8 cellular contexts compared by ENCODE assay signal in the genomic region with DNA sequence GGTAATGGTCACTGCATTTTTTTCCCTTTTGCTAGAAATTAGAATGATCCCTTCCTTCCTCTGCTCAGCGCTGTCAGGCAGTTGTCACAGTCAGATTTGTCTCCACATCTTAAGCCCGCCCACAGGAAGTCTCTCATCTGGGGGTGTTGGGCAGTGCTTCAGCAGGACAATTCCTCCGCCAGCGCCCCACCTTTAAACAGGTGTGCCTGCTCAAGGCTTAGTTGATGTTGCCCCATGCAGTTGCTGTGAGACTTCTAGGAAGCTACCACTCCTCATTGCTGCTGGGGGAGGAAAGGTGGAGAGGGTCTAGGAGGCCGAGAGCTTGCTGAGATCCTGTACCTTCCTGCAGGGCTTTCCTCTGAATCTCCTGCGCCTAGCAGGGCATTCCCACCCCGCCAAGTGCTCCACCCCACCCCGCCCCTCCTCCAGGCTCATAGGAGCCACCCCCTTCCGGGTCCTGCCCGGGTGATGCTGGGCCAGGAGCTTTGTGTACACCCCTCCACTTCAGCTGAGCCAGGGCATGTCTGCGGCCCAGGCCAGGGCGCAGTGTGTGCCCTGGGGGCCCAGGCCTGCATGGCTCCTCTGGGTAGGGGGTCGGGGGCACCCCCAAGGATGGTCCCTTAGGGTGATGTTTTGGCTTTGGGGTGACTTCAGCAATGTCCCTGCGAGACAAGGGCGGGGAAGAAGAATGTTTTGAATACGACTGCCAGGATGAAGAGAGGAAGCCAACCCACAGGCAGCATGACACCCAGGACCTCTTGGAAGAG.
A peak's percentile ranks its signal among the peaks of the same experiment; 100 is the strongest.
DNase-seq lines count a peak whose midpoint lies in the region; ATAC-seq, FAIRE-seq and TF ChIP-seq lines count a peak whose summit lies in the region.

No MANE protein-coding gene starts in this region.

- H3K9ac ChIP-seq in HUES48 (ENCODE audit: low read depth, low read length) = no peak overlapping the region

- peak; percentile 14 to 88 (median 30) for DNase-seq in CD4-positive, CD25-positive, alpha-beta regulatory T cell
- peak; percentile 31 for DNase-seq in activated CD4-positive, alpha-beta T cell treated with anti-CD3 and anti-CD28 coated beads for 48 hours
- DNase-seq in nephron progenitor cell = peak; percentile 77
- DNase-seq in D721Med (ENCODE audit: insufficient read length, low spot score) = no peak
- DNase-seq in H4 (ENCODE audit: low spot score) = no peak

- peaks cover 20 to 45% (median 33%) of the 10 kb centered on the region in 4 donors for H3K4me1 Mint-ChIP-seq in CD4-positive, CD25-positive, alpha-beta regulatory T cell
- H3K4me1 Mint-ChIP-seq in nephron progenitor cell = peaks cover 41% of the 10 kb centered on the region

- H3K9me3 ChIP-seq in CD4-positive, CD25-positive, alpha-beta regulatory T cell (ENCODE audit: control insufficient read depth in 2 of 2, low read length in 2 of 2) = no peaks in the 10 kb centered on the region
- no peaks in the 10 kb centered on the region for H3K9me3 ChIP-seq in HUES48 (ENCODE audit: control insufficient read depth, insufficient read depth, low read length)
- no peaks in the 10 kb centered on the region for H3K9me3 ChIP-seq in esophagus (ENCODE audit: control insufficient read depth in 2 of 2, insufficient read depth in 1 of 2, low read depth in 1 of 2, low read length in 1 of 2)

- H3K4me3 Mint-ChIP-seq in CD4-positive, CD25-positive, alpha-beta regulatory T cell = peak overlapping the region; percentile 39 to 79 (median 69)
- peak overlapping the region; percentile 84 for H3K4me3 Mint-ChIP-seq in nephron progenitor cell

- no peaks in the 10 kb centered on the region for H3K27me3 ChIP-seq in CD4-positive, CD25-positive, alpha-beta regulatory T cell (ENCODE audit: control insufficient read depth, insufficient read depth, low read length)
- H3K27me3 ChIP-seq in HUES48 (ENCODE audit: control insufficient read depth, insufficient read depth, low read length) (no peaks in the 10 kb centered on the region), esophagus (ENCODE audit: control insufficient read depth in 1 of 2, insufficient read depth in 2 of 2, low read length in 2 of 2) (no peaks in the 10 kb centered on the region)

- 17 to 22% methylated on average over 16 of the region's 16 CpGs for whole genome bisulfite sequencing in esophagus, 2 donors

- no peak for FAIRE-seq in D721Med (lab: Jason Lieb, UNC)

- no peaks in the 10 kb centered on the region for H3K36me3 Mint-ChIP-seq in CD4-positive, CD25-positive, alpha-beta regulatory T cell
- H3K36me3 Mint-ChIP-seq in nephron progenitor cell (ENCODE audit: low read depth) = no peaks in the 10 kb centered on the region

- ATAC-seq in CD4-positive, CD25-positive, alpha-beta regulatory T cell (ENCODE audit: low read depth in 2 of 2) = peak; percentile 75 to 83
- ATAC-seq in GM19324 (IDR thresholded peaks at IDR 0.05; ENCODE audit: low FRiP score, unreplicated experiment) = peak; percentile 73

- H3K4me1 ChIP-seq in CD4-positive, CD25-positive, alpha-beta regulatory T cell (ENCODE audit: control insufficient read depth, insufficient read depth, low read length, poor library complexity, severe bottlenecking) = peaks cover 13% of the 10 kb centered on the region
- H3K4me1 ChIP-seq in HUES48 (ENCODE audit: control insufficient read depth, insufficient read depth, low read length) = peaks cover 26% of the 10 kb centered on the region
- H3K4me1 ChIP-seq in esophagus (ENCODE audit: control insufficient read depth in 2 of 2, insufficient read depth in 2 of 2, low read length in 1 of 2) = peaks cover 11 to 16% of the 10 kb centered on the region in 2 donors

- H3K27ac Mint-ChIP-seq in CD4-positive, CD25-positive, alpha-beta regulatory T cell = peak overlapping the region in 2 of 3 donors; percentile 80 to 88
- peak overlapping the region; percentile 94 for H3K27ac Mint-ChIP-seq in nephron progenitor cell

- H3K36me3 ChIP-seq in CD4-positive, CD25-positive, alpha-beta regulatory T cell (ENCODE audit: control insufficient read depth, insufficient read depth, low read length) = no peaks in the 10 kb centered on the region
- H3K36me3 ChIP-seq in HUES48 (ENCODE audit: control insufficient read depth, insufficient read depth, low read length) = no peaks in the 10 kb centered on the region
- H3K36me3 ChIP-seq in esophagus (ENCODE audit: control insufficient read depth in 2 of 2, insufficient read depth in 2 of 2, low read length in 1 of 2) = no peaks in the 10 kb centered on the region

- H3K9me3 Mint-ChIP-seq in CD4-positive, CD25-positive, alpha-beta regulatory T cell = no peaks in the 10 kb centered on the region
- no peaks in the 10 kb centered on the region for H3K9me3 Mint-ChIP-seq in nephron progenitor cell

- peak overlapping the region; percentile 51 for H3K27ac ChIP-seq in CD4-positive, CD25-positive, alpha-beta regulatory T cell (ENCODE audit: insufficient read depth, low read length, poor library complexity, severe bottlenecking)
- H3K27ac ChIP-seq in HUES48 (ENCODE audit: low read depth, low read length) (peak overlapping the region; percentile 90), esophagus (ENCODE audit: low read depth in 2 of 2, low read length in 1 of 2) (peak overlapping the region; percentile 69 to 87)

- H3K27me3 Mint-ChIP-seq in CD4-positive, CD25-positive, alpha-beta regulatory T cell = no peaks in the 10 kb centered on the region
- no peaks in the 10 kb centered on the region for H3K27me3 Mint-ChIP-seq in nephron progenitor cell (ENCODE audit: low read depth, poor library complexity)

- H3K4me3 ChIP-seq in CD4-positive, CD25-positive, alpha-beta regulatory T cell (ENCODE audit: low read depth, low read length) = peak overlapping the region; percentile 56
- H3K4me3 ChIP-seq in HUES48 (ENCODE audit: low read depth, low read length) (peak overlapping the region; percentile 66), esophagus (ENCODE audit: low read depth in 1 of 2, low read length in 2 of 2) (peak overlapping the region in 1 of 2 donors; percentile 23)

- TF ChIP-seq CTCF in nephron progenitor cell (IDR thresholded peaks at IDR 0.05) (no peak), D721Med (IDR thresholded peaks at IDR 0.05; ENCODE audit: insufficient read depth, missing control alignments) (no peak)

Comparison
In these comparisons a context has a peak if more than half of its experiments do, and no peak if none do; other contexts are left out.
1. DNase-seq: peak in CD4-positive, CD25-positive, alpha-beta regulatory T cell (3 of 3), activated CD4-positive, alpha-beta T cell treated with anti-CD3 and anti-CD28 coated beads for 48 hours (single experiment) and nephron progenitor cell (single experiment); none in D721Med (single experiment) and H4 (single experiment).
2. Peak in every context shown above with its lines, with median percentiles within 50 percentile points of each other: H3K27ac ChIP-seq.